Comparison of ENCODE assay signal across 10 cellular contexts in genomic region chr22:29032584-29032983, GRCh38. TPM values are rescaled to one million over a fixed set of nuclear protein-coding genes. Genes with fewer than 3 reads are reported as not detected.
DNase-seq lines count a peak whose midpoint lies in the region; ATAC-seq, FAIRE-seq and TF ChIP-seq lines count a peak whose summit lies in the region.
"Had no signal": no experiment of that assay in that cellular context is flagged by ENCODE, and none has a peak within 500 bp of the region (broad histone marks: within the 10 kb centered on the region; RNA-seq: fewer than 3 reads in every experiment).

No MANE protein-coding gene starts in this region.

- peak; percentile 89 for TF ChIP-seq POLR2A in right lobe of liver (IDR thresholded peaks at IDR 0.05)

- intact Hi-C loops in right lobe of liver (cut with DNase I) = no loop called here
- intact Hi-C loops in tibial artery (cut with DNase I; ENCODE audit: low total_unique reads) = no loop called here

- TF ChIP-seq CTCF in bronchial epithelial cell (IDR thresholded peaks at IDR 0.05; ENCODE audit: insufficient read depth, low read length, severe bottlenecking) (no peak), right lobe of liver (IDR thresholded peaks at IDR 0.05) (no peak), tibial artery (IDR thresholded peaks at IDR 0.05) (no peak)

- peaks cover 0 to 64% (median 14%) of the 10 kb centered on the region in 4 donors for H3K4me1 ChIP-seq in right lobe of liver
- H3K4me1 ChIP-seq in tibial artery = peaks cover 0 to 38% (median 30%) of the 10 kb centered on the region in 4 donors

- ATAC-seq in right lobe of liver = peak; percentile 66 to 84 (median 71)
- no peak for ATAC-seq in GM18867 (IDR thresholded peaks at IDR 0.05; ENCODE audit: unreplicated experiment)
- no peak for ATAC-seq in HG02981 (IDR thresholded peaks at IDR 0.05; ENCODE audit: unreplicated experiment)
- ATAC-seq in GM19452 (IDR thresholded peaks at IDR 0.05; ENCODE audit: unreplicated experiment) = no peak

- no peak overlapping the region for H3K4me3 ChIP-seq in bronchial epithelial cell (ENCODE audit: low read depth, low read length)
- H3K4me3 ChIP-seq in right lobe of liver = no peak overlapping the region
- H3K4me3 ChIP-seq in tibial artery = no peak overlapping the region

- H3K9me3 ChIP-seq in right lobe of liver = no peaks in the 10 kb centered on the region
- no peaks in the 10 kb centered on the region for H3K9me3 ChIP-seq in tibial artery

- DNase-seq in HT1080 (ENCODE audit: low read depth) (peak; percentile 22), bronchial epithelial cell (ENCODE audit: low read depth) (peak; percentile 22), right lobe of liver (peak; percentile 49 to 86 (median 77)), tibial artery (no peak), NCI-H187 (lab: John Stamatoyannopoulos, UW) (no peak)
- DNase-seq: activated CD4-positive, alpha-beta T cell treated with anti-CD3 and anti-CD28 coated beads for 48 hours; glutamatergic neuron had no signal

- H3K27me3 ChIP-seq in bronchial epithelial cell (ENCODE audit: control insufficient read depth, insufficient read depth, low read length) (no peaks in the 10 kb centered on the region), right lobe of liver (no peaks in the 10 kb centered on the region), tibial artery (no peaks in the 10 kb centered on the region)

- H3K27ac ChIP-seq in right lobe of liver (peak overlapping the region; percentile 85 to 94 (median 92)), tibial artery (peak overlapping the region; percentile 84 to 85)

- peak; percentile 43 for FAIRE-seq in bronchial epithelial cell (lab: Jason Lieb, UNC)

- WGBS in right lobe of liver (ENCODE audit: insufficient coverage, low coverage, low lambda C conversion rate, missing lambda C conversion rate) = 20% methylated on average over 2 of the region's 2 CpGs

- H3K36me3 ChIP-seq in bronchial epithelial cell (ENCODE audit: control insufficient read depth, insufficient read depth, low read length) (no peaks in the 10 kb centered on the region), right lobe of liver (no peaks in the 10 kb centered on the region), tibial artery (no peaks in the 10 kb centered on the region)

RNA-seq across cellular contexts. Expression of gene C22orf31, which starts 29.0 kb away (rescaled TPM):
- total RNA-seq in HT1080 (2014; rRNA removed; shearing (Covaris generic)) = not detected in 2 replicates
- polyA plus RNA-seq in HT1080 (2015; cell fraction: cytosol; rRNA removed) = not detected in 2 replicates
- not detected in 2 replicates for polyA plus RNA-seq in HT1080 (2015; cell fraction: nucleus; rRNA removed)
- total RNA-seq in bronchial epithelial cell = not detected in 2 replicates
- not detected for total RNA-seq in right lobe of liver

RNA-seq across cellular contexts. Expression of gene KREMEN1, which starts 40.3 kb away (rescaled TPM):
- 0.92 and 2.7 TPM in 2 replicates for total RNA-seq in HT1080 (2014; rRNA removed; shearing (Covaris generic))
- 3.3 and 4.3 TPM in 2 replicates for polyA plus RNA-seq in HT1080 (2015; cell fraction: cytosol; rRNA removed)
- polyA plus RNA-seq in HT1080 (2015; cell fraction: nucleus; rRNA removed) = 1.9 and 3.5 TPM in 2 replicates
- total RNA-seq in bronchial epithelial cell = 5.8 and 15.9 TPM in 2 replicates
- total RNA-seq in right lobe of liver = 1 to 10 TPM; 1.7 to 6.7 (median 3.0) TPM

Comparison
In these comparisons a context has a peak if more than half of its experiments do, and no peak if none do; other contexts are left out.
1. DNase-seq: peak in HT1080 (single experiment), bronchial epithelial cell (single experiment) and right lobe of liver (3 of 3); none in tibial artery (0 of 2) and NCI-H187 (0 of 2).
2. ATAC-seq: peak in right lobe of liver (4 of 4); none in GM18867 (single experiment), HG02981 (single experiment) and GM19452 (single experiment).